ENCODE assay signal across 8 cellular contexts in genomic region chr19:17860331-17860992, GRCh38. TPM values are rescaled to one million over a fixed set of nuclear protein-coding genes. Genes with fewer than 3 reads are reported as not detected.
DNase-seq lines count a peak whose midpoint lies in the region; ATAC-seq and TF ChIP-seq lines count a peak whose summit lies in the region.

No MANE protein-coding gene starts in this region.

- CTCF ChIA-PET in activated naive CD4-positive, alpha-beta T cell treated with anti-CD3 and anti-CD28 coated beads for 36 hours (lab: Charles Lee) = interaction anchor here (1.6 to 3.6 kb wide), 5 partner anchors 11 to 137 kb away, joined by 7 to 70 read pairs (median 15); partner anchors contain the start of genes CCDC124 and SLC5A5

- H3K36me3 ChIP-seq in tibial artery = peaks cover 34 to 42% (median 41%) of the 10 kb centered on the region in 3 donors

- intact Hi-C loops in activated naive CD4-positive, alpha-beta T cell treated with anti-CD3 and anti-CD28 coated beads for 36 hours (cut with micrococcal nuclease) = no loop called here
- intact Hi-C loops in tibial artery (cut with DNase I; ENCODE audit: low total_unique reads) = loop anchor here (5.0 kb wide), 1 partner anchor 137 kb away; no protein-coding TSS in a partner anchor

- H3K4me1 ChIP-seq in tibial artery = peaks cover 5 to 30% (median 18%) of the 10 kb centered on the region in 4 donors

- H3K27ac ChIP-seq in tibial artery = peak overlapping the region; percentile 83 to 87

- no peaks in the 10 kb centered on the region for H3K27me3 Mint-ChIP-seq in activated naive CD4-positive, alpha-beta T cell treated with anti-CD3 and anti-CD28 coated beads for 36 hours (ENCODE audit: low read depth)
- H3K27me3 Mint-ChIP-seq in activated naive CD8-positive, alpha-beta T cell treated with anti-CD3 and anti-CD28 coated beads, Interleukin-2, amount 50 U/mL, for 24 hours = peaks cover 4% of the 10 kb centered on the region

- no peaks in the 10 kb centered on the region for H3K9me3 Mint-ChIP-seq in activated naive CD4-positive, alpha-beta T cell treated with anti-CD3 and anti-CD28 coated beads for 36 hours
- no peaks in the 10 kb centered on the region for H3K9me3 Mint-ChIP-seq in activated naive CD8-positive, alpha-beta T cell treated with anti-CD3 and anti-CD28 coated beads, Interleukin-2, amount 50 U/mL, for 24 hours

- peak overlapping the region; percentile 92 for H3K4me3 Mint-ChIP-seq in activated naive CD4-positive, alpha-beta T cell treated with anti-CD3 and anti-CD28 coated beads for 36 hours
- H3K4me3 Mint-ChIP-seq in activated naive CD8-positive, alpha-beta T cell treated with anti-CD3 and anti-CD28 coated beads, Interleukin-2, amount 50 U/mL, for 24 hours = peak overlapping the region; percentile 99

- no peaks in the 10 kb centered on the region for H3K9me3 ChIP-seq in tibial artery

- H3K36me3 Mint-ChIP-seq in activated naive CD4-positive, alpha-beta T cell treated with anti-CD3 and anti-CD28 coated beads for 36 hours (ENCODE audit: low read depth) = peaks cover 37% of the 10 kb centered on the region
- H3K36me3 Mint-ChIP-seq in activated naive CD8-positive, alpha-beta T cell treated with anti-CD3 and anti-CD28 coated beads, Interleukin-2, amount 50 U/mL, for 24 hours (ENCODE audit: low read depth) = peaks cover 53% of the 10 kb centered on the region

- H3K27ac Mint-ChIP-seq in activated naive CD4-positive, alpha-beta T cell treated with anti-CD3 and anti-CD28 coated beads for 36 hours = peak overlapping the region; percentile 96
- peak overlapping the region; percentile 100 for H3K27ac Mint-ChIP-seq in activated naive CD8-positive, alpha-beta T cell treated with anti-CD3 and anti-CD28 coated beads, Interleukin-2, amount 50 U/mL, for 24 hours

- no peaks in the 10 kb centered on the region for H3K27me3 ChIP-seq in tibial artery

- H3K4me3 ChIP-seq in tibial artery = peak overlapping the region; percentile 77 to 85

- TF ChIP-seq CTCF in tibial artery (IDR thresholded peaks at IDR 0.05) = no peak

- DNase-seq in activated naive CD4-positive, alpha-beta T cell treated with anti-CD3 and anti-CD28 coated beads for 36 hours = no peak
- no peak for DNase-seq in activated naive CD4-positive, alpha-beta T cell (lab: John Stamatoyannopoulos, UW)
- no peak for DNase-seq in activated naive CD8-positive, alpha-beta T cell treated with anti-CD3 and anti-CD28 coated beads, Interleukin-2, amount 50 U/mL, for 24 hours
- DNase-seq in left kidney (ENCODE audit: low read depth, low spot score) (peak; percentile 23), tibial artery (no peak)

- peaks cover 34% of the 10 kb centered on the region for H3K4me1 Mint-ChIP-seq in activated naive CD4-positive, alpha-beta T cell treated with anti-CD3 and anti-CD28 coated beads for 36 hours (ENCODE audit: low read depth)
- H3K4me1 Mint-ChIP-seq in activated naive CD8-positive, alpha-beta T cell treated with anti-CD3 and anti-CD28 coated beads, Interleukin-2, amount 50 U/mL, for 24 hours = peaks cover 45% of the 10 kb centered on the region

- ATAC-seq in activated naive CD8-positive, alpha-beta T cell treated with anti-CD3 and anti-CD28 coated beads, Interleukin-2, amount 50 U/mL, for 24 hours = no peak
- no peak for ATAC-seq in HG03108 (IDR thresholded peaks at IDR 0.05; ENCODE audit: unreplicated experiment)
- ATAC-seq in GM19467 (IDR thresholded peaks at IDR 0.05; ENCODE audit: unreplicated experiment) = no peak
- no peak for ATAC-seq in GM19328 (IDR thresholded peaks at IDR 0.05; ENCODE audit: unreplicated experiment)

RNA-seq across cellular contexts. Expression of gene RPL18A, which starts 0.8 kb away (rescaled TPM):
- total RNA-seq in activated naive CD4-positive, alpha-beta T cell treated with anti-CD3 and anti-CD28 coated beads for 36 hours = 1,000 to 10,000 TPM; 4,021 to 4,160 TPM

RNA-seq across cellular contexts. Expression of gene SLC5A5, which starts 11.3 kb away (rescaled TPM):
- total RNA-seq in activated naive CD4-positive, alpha-beta T cell treated with anti-CD3 and anti-CD28 coated beads for 36 hours = 1 to 10 TPM; 1.1 to 1.2 TPM

RNA-seq across cellular contexts. Expression of gene JAK3, which starts 12.7 kb away (rescaled TPM):
- 100 to 1,000 TPM; 231 to 235 TPM for total RNA-seq in activated naive CD4-positive, alpha-beta T cell treated with anti-CD3 and anti-CD28 coated beads for 36 hours

RNA-seq across cellular contexts. Expression of gene INSL3, which starts 39.1 kb away (rescaled TPM):
- 1 to 10 TPM; 5.7 to 5.9 TPM for total RNA-seq in activated naive CD4-positive, alpha-beta T cell treated with anti-CD3 and anti-CD28 coated beads for 36 hours
